ENCODE assay signal across 1 cellular context in the genomic region with DNA sequence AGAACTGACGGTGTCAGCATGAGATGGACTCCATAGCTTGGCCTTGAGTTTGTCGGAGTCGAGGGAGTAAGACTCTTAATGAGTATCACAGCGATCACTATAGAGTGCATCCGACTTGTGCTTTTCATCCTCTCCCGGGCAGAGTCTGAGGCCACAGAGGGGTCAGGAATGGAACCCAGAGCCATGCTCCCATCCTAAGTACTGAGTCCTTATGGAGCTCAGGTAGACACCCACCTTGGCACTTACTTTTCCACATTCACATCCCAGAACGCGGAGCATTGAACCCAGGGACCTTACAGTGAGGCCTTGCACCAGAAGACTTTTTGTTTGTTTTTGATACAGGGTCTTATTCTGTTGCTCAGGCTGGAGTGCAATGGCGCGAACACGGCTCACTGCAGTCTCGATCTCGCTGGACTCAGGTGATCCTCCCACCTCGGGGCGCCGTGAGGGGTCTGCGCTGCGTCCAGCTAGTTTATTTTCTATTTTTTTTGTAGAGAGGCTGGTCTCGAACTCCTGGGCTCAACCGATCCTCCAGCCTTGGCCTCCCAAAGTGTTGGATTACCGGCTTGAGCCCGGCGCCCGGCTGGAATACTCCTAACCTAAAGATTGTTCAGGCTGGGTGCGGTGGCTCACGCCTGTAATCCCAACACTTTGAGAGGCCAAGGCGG.
TF ChIP-seq lines count a peak whose summit lies in the region.

No MANE protein-coding gene starts in this region.

TF ChIP-seq in SK-N-SH, 30 proteins besides CTCF, POLR2A, EP300 and RAD21 (continued from another document):
- TF ChIP-seq NFIC (IDR thresholded peaks at IDR 0.05; ENCODE audit: borderline replicate concordance) = no peak
- TF ChIP-seq RXRA (IDR thresholded peaks at IDR 0.05; ENCODE audit: borderline replicate concordance, low read depth) = no peak
- TF ChIP-seq TEAD4 (IDR thresholded peaks at IDR 0.05; ENCODE audit: borderline replicate concordance, insufficient read depth) = no peak
- TF ChIP-seq SMC3 (IDR thresholded peaks at IDR 0.05; ENCODE audit: low read depth, low read length) = no peak
- TF ChIP-seq RCOR1 (IDR thresholded peaks at IDR 0.05; ENCODE audit: low read length) = no peak
